9 cellular contexts compared by ENCODE assay signal in the genomic region with DNA sequence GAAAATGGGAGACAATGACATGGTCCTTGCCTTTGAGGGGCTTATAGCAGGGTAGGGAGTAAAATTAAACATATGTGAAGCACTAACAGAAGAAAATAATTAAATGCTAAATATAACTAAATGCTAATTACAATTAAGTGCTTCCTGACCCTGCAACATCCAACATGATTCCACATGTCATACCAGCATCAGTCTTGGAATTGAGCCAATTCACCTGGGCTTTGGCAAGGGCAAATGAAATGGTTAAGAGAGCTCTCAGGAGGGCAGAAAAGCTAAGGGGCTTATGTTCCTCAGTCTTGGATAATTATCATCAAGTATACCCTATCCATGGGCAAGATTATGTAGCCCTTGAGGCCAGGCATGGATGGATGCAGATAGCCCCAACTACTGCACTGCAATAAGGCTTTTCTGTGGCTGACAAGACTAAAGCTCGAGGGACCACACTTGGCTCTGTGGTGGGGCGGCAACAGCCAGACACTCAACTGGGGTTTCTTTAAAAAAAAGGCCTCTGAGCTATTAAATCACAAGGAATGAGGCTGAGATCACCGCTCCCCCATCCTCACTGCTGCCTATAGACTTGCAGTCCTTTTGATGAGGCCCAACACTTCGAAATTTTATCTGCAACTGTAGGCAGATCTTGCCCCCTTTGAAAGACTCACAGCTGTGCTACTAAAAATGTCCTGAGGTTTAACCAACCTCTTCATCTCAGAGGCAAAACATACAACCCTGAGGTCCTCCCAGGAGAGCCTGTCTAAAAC. TPM values are rescaled to one million over a fixed set of nuclear protein-coding genes. Genes with fewer than 3 reads are reported as not detected.
DNase-seq lines count a peak whose midpoint lies in the region; ATAC-seq and TF ChIP-seq lines count a peak whose summit lies in the region.
"Had no signal": no experiment of that assay in that cellular context is flagged by ENCODE, and none has a peak within 500 bp of the region (broad histone marks: within the 10 kb centered on the region; RNA-seq: fewer than 3 reads in every experiment).

No MANE protein-coding gene starts in this region.

- ATAC-seq in activated CD8-positive, alpha-beta memory T cell treated with anti-CD3 and anti-CD28 coated beads, Interleukin-2, amount 10 ng/mL, durations not matched to agents 7 days and 5 days, result no peak
- peak in 1 of 2 donors; percentile 0 for ATAC-seq in upper lobe of left lung (ENCODE audit: low FRiP score in 2 of 2)
- no peak for ATAC-seq in GM21360 (IDR thresholded peaks at IDR 0.05; ENCODE audit: unreplicated experiment)
- ATAC-seq: HCT116 had no signal

- H3K4me1 Mint-ChIP-seq in activated CD8-positive, alpha-beta memory T cell treated with anti-CD3 and anti-CD28 coated beads, Interleukin-2, amount 10 ng/mL, durations not matched to agents 7 days and 5 days, result peaks cover 5% of the 10 kb centered on the region

- H3K4me3 ChIP-seq in ascending aorta (peak overlapping the region; percentile 59 to 68), upper lobe of left lung (peak overlapping the region in 2 of 4 donors; percentile 56 to 61)

- no peak overlapping the region for H3K4me3 Mint-ChIP-seq in activated CD8-positive, alpha-beta memory T cell treated with anti-CD3 and anti-CD28 coated beads, Interleukin-2, amount 10 ng/mL, durations not matched to agents 7 days and 5 days

- 61 to 67% methylated on average over 4 of the region's 4 CpGs for WGBS in upper lobe of left lung, 2 donors

- no peak for DNase-seq in activated CD8-positive, alpha-beta memory T cell treated with anti-CD3 and anti-CD28 coated beads, Interleukin-2, amount 10 ng/mL, durations not matched to agents 7 days and 5 days
- no peak for DNase-seq in activated CD8-positive, alpha-beta memory T cell treated with anti-CD3 and anti-CD28 coated beads for 24 hours
- DNase-seq in ascending aorta (ENCODE audit: low spot score in 2 of 2) (no peak), iris pigment epithelial cell (ENCODE audit: low read depth) (peak; percentile 8), upper lobe of left lung (no peak), Kasumi-1 (lab: John Stamatoyannopoulos, UW) (no peak)
- no peak for DNase-seq in stimulated activated CD4-positive, alpha-beta T cell treated with anti-CD3 and anti-CD28 coated beads, Interleukin-4, amount 100 ng/mL, for 4 hours

- CTCF ChIA-PET in activated CD8-positive, alpha-beta memory T cell treated with anti-CD3 and anti-CD28 coated beads, Interleukin-2, amount 10 ng/mL, durations not matched to agents 7 days and 5 days (lab: Charles Lee), result interaction anchor here (1.0 to 3.7 kb wide), 3 partner anchors 10 to 106 kb away, joined by 3 to 30 read pairs (median 3); no protein-coding TSS in a partner anchor

- H3K27ac Mint-ChIP-seq in activated CD8-positive, alpha-beta memory T cell treated with anti-CD3 and anti-CD28 coated beads, Interleukin-2, amount 10 ng/mL, durations not matched to agents 7 days and 5 days, result peak overlapping the region; percentile 29

- H3K36me3 ChIP-seq in ascending aorta (peaks cover 18 to 28% of the 10 kb centered on the region in 2 donors), upper lobe of left lung (peaks cover 0 to 30% (median 26%) of the 10 kb centered on the region in 4 donors)

- intact Hi-C loops in ascending aorta (cut with DNase I), result loop anchor here (5.0 kb wide), 1 partner anchor 185 kb away; the partner anchor contains the start of gene INPPL1

- H3K27ac ChIP-seq in ascending aorta (peak overlapping the region; percentile 97), upper lobe of left lung (peak overlapping the region; percentile 92 to 98 (median 95))

- no peak for TF ChIP-seq CTCF in ascending aorta (IDR thresholded peaks at IDR 0.05)
- no peak for TF ChIP-seq CTCF in upper lobe of left lung (IDR thresholded peaks at IDR 0.05)

- H3K27me3 Mint-ChIP-seq in activated CD8-positive, alpha-beta memory T cell treated with anti-CD3 and anti-CD28 coated beads, Interleukin-2, amount 10 ng/mL, durations not matched to agents 7 days and 5 days, result no peaks in the 10 kb centered on the region

- H3K4me1 ChIP-seq in ascending aorta, result peaks cover 8 to 58% of the 10 kb centered on the region in 2 donors
- peaks cover 45 to 74% (median 53%) of the 10 kb centered on the region in 4 donors for H3K4me1 ChIP-seq in upper lobe of left lung

- no peak for TF ChIP-seq EP300 in upper lobe of left lung (IDR thresholded peaks at IDR 0.05)

- H3K9me3 ChIP-seq in ascending aorta (no peaks in the 10 kb centered on the region), upper lobe of left lung (no peaks in the 10 kb centered on the region)

- H3K9me3 Mint-ChIP-seq in activated CD8-positive, alpha-beta memory T cell treated with anti-CD3 and anti-CD28 coated beads, Interleukin-2, amount 10 ng/mL, durations not matched to agents 7 days and 5 days (ENCODE audit: low read depth), result no peaks in the 10 kb centered on the region

- peaks cover 23% of the 10 kb centered on the region for H3K36me3 Mint-ChIP-seq in activated CD8-positive, alpha-beta memory T cell treated with anti-CD3 and anti-CD28 coated beads, Interleukin-2, amount 10 ng/mL, durations not matched to agents 7 days and 5 days

- TF ChIP-seq POLR2A in upper lobe of left lung (IDR thresholded peaks at IDR 0.05), result no peak

- no peaks in the 10 kb centered on the region for H3K27me3 ChIP-seq in ascending aorta
- no peaks in the 10 kb centered on the region for H3K27me3 ChIP-seq in upper lobe of left lung

RNA-seq across cellular contexts. Expression of gene IL18BP, which starts 39.0 kb away (rescaled TPM):
- 10 to 100 TPM in 1 of 2 experiments, 1 to 10 TPM in 1; 7.0 to 11.2 TPM for total RNA-seq in activated CD8-positive, alpha-beta memory T cell treated with anti-CD3 and anti-CD28 coated beads, Interleukin-2, amount 10 ng/mL, durations not matched to agents 7 days and 5 days
- total RNA-seq in ascending aorta (5.0 TPM), upper lobe of left lung (10 to 100 TPM in 4 of 6 donors, 1 to 10 TPM in 2; 4.6 to 45.1 (median 16.9) TPM)

RNA-seq across cellular contexts. Expression of gene NUMA1, which starts 42.6 kb away (rescaled TPM):
- 100 to 1,000 TPM; 156 to 221 TPM for total RNA-seq in activated CD8-positive, alpha-beta memory T cell treated with anti-CD3 and anti-CD28 coated beads, Interleukin-2, amount 10 ng/mL, durations not matched to agents 7 days and 5 days
- total RNA-seq in ascending aorta (289 TPM), upper lobe of left lung (100 to 1,000 TPM; 185 to 666 (median 241) TPM)

RNA-seq across cellular contexts. Expression of gene LRRC51, which starts 42.9 kb away (rescaled TPM):
- 1 to 10 TPM; 4.0 to 9.2 TPM for total RNA-seq in activated CD8-positive, alpha-beta memory T cell treated with anti-CD3 and anti-CD28 coated beads, Interleukin-2, amount 10 ng/mL, durations not matched to agents 7 days and 5 days
- total RNA-seq in ascending aorta, result 12.9 TPM
- total RNA-seq in upper lobe of left lung, result 10 to 100 TPM in 3 of 6 donors, 1 to 10 TPM in 3; 5.3 to 19.2 (median 10.3) TPM
